18 cellular contexts compared by ENCODE assay signal in the genomic region with DNA sequence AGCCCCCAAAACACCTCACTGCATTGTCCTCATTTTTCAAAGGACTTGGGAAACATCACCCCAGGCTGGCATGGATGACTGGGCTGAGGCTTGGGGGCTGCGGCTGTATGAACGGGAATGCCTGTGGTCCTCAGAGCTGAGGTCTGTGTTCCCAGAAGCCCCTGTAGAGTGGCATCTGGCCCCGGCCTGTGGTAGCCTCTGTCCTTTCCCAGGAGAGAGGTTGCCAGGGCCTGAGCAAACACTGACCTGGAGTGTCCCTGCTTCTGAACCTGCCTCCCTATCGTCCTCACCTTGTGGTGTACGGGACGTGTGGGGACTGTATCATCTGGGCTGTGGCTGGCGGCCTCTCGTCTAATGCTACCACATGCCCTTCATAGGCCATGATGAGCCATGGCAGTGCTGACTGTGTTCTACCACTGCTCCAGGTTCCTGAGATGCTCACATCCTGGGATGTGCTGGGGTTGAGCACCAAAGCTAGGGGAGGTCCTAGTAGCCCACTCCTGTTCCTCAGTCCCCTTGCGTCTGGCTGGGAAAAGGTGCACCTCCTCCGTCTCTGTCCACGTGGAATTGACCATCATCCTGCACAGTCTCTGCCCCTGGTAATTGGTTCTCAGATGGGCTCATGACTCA. TPM values are rescaled to one million over a fixed set of nuclear protein-coding genes. Genes with fewer than 3 reads are reported as not detected.
DNase-seq lines count a peak whose midpoint lies in the region; ATAC-seq and TF ChIP-seq lines count a peak whose summit lies in the region.
"Had no signal": no experiment of that assay in that cellular context is flagged by ENCODE, and none has a peak within 500 bp of the region (broad histone marks: within the 10 kb centered on the region; RNA-seq: fewer than 3 reads in every experiment).

No MANE protein-coding gene starts in this region.

- H3K4me3 ChIP-seq in neuronal stem cell (ENCODE audit: low read length in 2 of 2) (no peak overlapping the region), thyroid gland (replicated peaks in 1 of 3) (no peak overlapping the region)
- H3K4me3 ChIP-seq: PC-9, SJSA1 had no signal

- no peak for TF ChIP-seq POLR2A in thyroid gland (IDR thresholded peaks at IDR 0.05)

- peaks cover 0 to 3% (median 0%) of the 10 kb centered on the region in 3 experiments for H3K27me3 ChIP-seq in neuronal stem cell (ENCODE audit: control insufficient read depth in 3 of 3, insufficient read depth in 3 of 3, low read depth in 1 of 3, low read length in 3 of 3)
- H3K27me3 ChIP-seq in thyroid gland, result no peaks in the 10 kb centered on the region
- H3K27me3 ChIP-seq: SJSA1 had no signal

- no peak overlapping the region for H3K4ac ChIP-seq in neuronal stem cell (ENCODE audit: low read length)

- H3K27ac ChIP-seq in caudate nucleus (ENCODE audit: low read depth, low read length), result peak overlapping the region; percentile 77
- H3K27ac ChIP-seq in neuronal stem cell (replicated peaks; ENCODE audit: low read length), result no peak overlapping the region
- peak overlapping the region; percentile 99 for H3K27ac ChIP-seq in temporal lobe (ENCODE audit: low read depth, low read length)
- no peak overlapping the region for H3K27ac ChIP-seq in thyroid gland
- H3K27ac ChIP-seq: PC-9, RWPE1, SJSA1 had no signal

- TF ChIP-seq CTCF in thyroid gland (IDR thresholded peaks at IDR 0.05), result no peak

- H3K79me1 ChIP-seq in neuronal stem cell (ENCODE audit: low read depth, low read length), result no peaks in the 10 kb centered on the region

- H3K36me3 ChIP-seq in neuronal stem cell (replicated peaks in 1 of 2; ENCODE audit: control insufficient read depth in 2 of 2, insufficient read depth in 2 of 2, low read length in 2 of 2), result no peaks in the 10 kb centered on the region
- H3K36me3 ChIP-seq in thyroid gland, result no peaks in the 10 kb centered on the region
- H3K36me3 ChIP-seq: SJSA1 had no signal

- no peak overlapping the region for H3K4me2 ChIP-seq in neuronal stem cell (ENCODE audit: insufficient read depth, low read length, poor library complexity, severe bottlenecking)
- H3K4me2 ChIP-seq: PC-9 had no signal

- DNase-seq in D341Med (ENCODE audit: low spot score) (peak; percentile 10), caudate nucleus (lab: John Stamatoyannopoulos, UW) (no peak), neuronal stem cell (ENCODE audit: low spot score) (no peak), NCI-H524 (lab: John Stamatoyannopoulos, UW) (no peak), thyroid gland (no peak)
- DNase-seq: ACHN, AML-193, H9, KG1, NCI-H1105 treated with DMSO at 0.1 percent for 48 hours, NCI-H1694, NCI-H510A, NCI-H774, PC-9 had no signal

- no peak overlapping the region for H2BK12ac ChIP-seq in neuronal stem cell (ENCODE audit: low read length)

- no peak overlapping the region for H2BK120ac ChIP-seq in neuronal stem cell (ENCODE audit: low read depth, low read length)

- no peak overlapping the region for H2AK5ac ChIP-seq in neuronal stem cell (ENCODE audit: low read depth, low read length)

- no peak overlapping the region for H4K8ac ChIP-seq in neuronal stem cell (ENCODE audit: low read depth, low read length)

- WGBS in neuronal stem cell (ENCODE audit: extremely low coverage in 2 of 2, insufficient read length in 2 of 2, insufficient replicate concordance in 1 of 2), 2 donors, result no CpG with 5 or more reads among the region's 11 CpGs
- WGBS in thyroid gland, 2 donors, result 81 to 96% methylated on average over 9 to 11 of the region's 11 CpGs

- ATAC-seq in GM21423 (IDR thresholded peaks at IDR 0.05; ENCODE audit: unreplicated experiment), result no peak

- H2BK5ac ChIP-seq in neuronal stem cell (ENCODE audit: low read length), result no peak overlapping the region

- peak overlapping the region; percentile 18 for H3K23ac ChIP-seq in neuronal stem cell (ENCODE audit: low read depth, low read length, poor library complexity)

- no peak overlapping the region for H3K18ac ChIP-seq in neuronal stem cell (ENCODE audit: low read length)

- H2AFZ ChIP-seq in neuronal stem cell (ENCODE audit: low read length), result no peak overlapping the region
- H2AFZ ChIP-seq: PC-9 had no signal

- H3K4me1 ChIP-seq in neuronal stem cell (ENCODE audit: control insufficient read depth in 2 of 2, insufficient read depth in 1 of 2, low read depth in 1 of 2, low read length in 2 of 2) (no peaks in the 10 kb centered on the region), thyroid gland (no peaks in the 10 kb centered on the region)
- H3K4me1 ChIP-seq: SJSA1 had no signal

- H3K9ac ChIP-seq in neuronal stem cell (ENCODE audit: low read depth, low read length, poor library complexity), result no peak overlapping the region

- no peak overlapping the region for H3K14ac ChIP-seq in neuronal stem cell (ENCODE audit: low read length)

- intact Hi-C loops in thyroid gland (cut with DNase I), result no loop called here

- H2BK15ac ChIP-seq in neuronal stem cell (ENCODE audit: low read length), result no peak overlapping the region

- no peak overlapping the region for H4K91ac ChIP-seq in neuronal stem cell (ENCODE audit: low read depth, low read length, poor library complexity)

- peaks cover 0 to 23% of the 10 kb centered on the region in 2 donors for H3K9me3 ChIP-seq in neuronal stem cell (replicated peaks in 1 of 2; ENCODE audit: control insufficient read depth in 2 of 2, insufficient read depth in 1 of 2, low read depth in 1 of 2, low read length in 2 of 2)
- no peaks in the 10 kb centered on the region for H3K9me3 ChIP-seq in thyroid gland
- H3K9me3 ChIP-seq: SJSA1 had no signal

RNA-seq across cellular contexts. Expression of a gene that starts 27.5 kb away (rescaled TPM):
- 0.28 TPM for polyA plus RNA-seq in neuronal stem cell (2013, experiment 1 of 2)
- polyA plus RNA-seq in neuronal stem cell (2013, experiment 2 of 2), result 0.22 TPM
- 31.0 TPM for total RNA-seq in temporal lobe
- 1 to 10 TPM in 1 of 4 donors, not detected in 3; 2.4 TPM for total RNA-seq in thyroid gland
- total RNA-seq: H9, SJSA1 had no signal

Comparison
In these comparisons a context has a peak if more than half of its experiments do, and no peak if none do; other contexts are left out.
1. H3K27ac ChIP-seq: peak in caudate nucleus (single experiment) and temporal lobe (single experiment); none in neuronal stem cell (single experiment) and thyroid gland (0 of 3).